21 cellular contexts compared by ENCODE assay signal in the genomic region with DNA sequence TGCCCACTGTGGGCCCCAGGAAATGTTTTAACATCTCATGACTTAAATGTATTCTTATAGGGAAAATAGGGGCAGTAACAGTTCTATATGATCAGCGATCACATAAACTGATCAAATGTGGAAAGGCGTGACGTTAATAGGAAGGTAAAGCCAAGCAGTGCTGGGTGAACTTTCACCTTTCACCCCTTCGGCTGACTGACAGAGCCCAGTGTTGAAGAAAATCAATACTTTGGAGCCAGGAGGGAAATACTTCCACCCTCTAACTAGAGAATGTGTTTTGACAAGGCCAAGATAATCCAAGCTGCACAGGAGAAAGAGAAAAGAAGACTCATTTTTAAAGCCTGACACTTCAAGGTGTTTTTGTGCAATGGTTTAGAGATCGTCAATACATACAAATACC.
"Had no signal": no experiment of that assay in that cellular context is flagged by ENCODE, and none has a peak within 500 bp of the region (broad histone marks: within the 10 kb centered on the region; RNA-seq: fewer than 3 reads in every experiment).

No MANE protein-coding gene starts in this region.

- H3K27ac Mint-ChIP-seq: mesothelial cell of epicardium had no signal

- ATAC-seq: gastroesophageal sphincter, heart right ventricle, left cardiac atrium, lower lobe of right lung had no signal

- H3K9me3 ChIP-seq: esophagus muscularis mucosa, gastroesophageal sphincter, heart right ventricle, left ventricle myocardium inferior, lower lobe of right lung, mucosa of descending colon had no signal

- H3K4me3 Mint-ChIP-seq: mesothelial cell of epicardium had no signal

- H3K27ac ChIP-seq: coronary artery, dorsolateral prefrontal cortex, esophagus muscularis mucosa, foreskin keratinocyte, gastroesophageal sphincter, heart right ventricle, left ventricle myocardium inferior, lower lobe of right lung had no signal

- H3K4me1 ChIP-seq: esophagus muscularis mucosa, foreskin keratinocyte, gastroesophageal sphincter, heart right ventricle, left ventricle myocardium inferior, lower lobe of right lung had no signal

- H3K27me3 ChIP-seq: dorsolateral prefrontal cortex, esophagus muscularis mucosa, foreskin keratinocyte, gastroesophageal sphincter, heart right ventricle had no signal

- FAIRE-seq: colon, frontal cortex, islet of Langerhans, keratinocyte had no signal

- H3K4me3 ChIP-seq: coronary artery, dorsolateral prefrontal cortex, esophagus muscularis mucosa, gastroesophageal sphincter, heart right ventricle, left ventricle myocardium inferior, lower lobe of right lung, mucosa of descending colon had no signal

- DNase-seq: dermis blood vessel endothelial cell; dorsolateral prefrontal cortex; effector CD4-positive, alpha-beta T cell; effector memory CD4-positive, alpha-beta T cell; foreskin keratinocyte; head of caudate nucleus; heart right ventricle; hippocampal formation; left cardiac atrium; left ventricle myocardium inferior; lower lobe of right lung; mesenchymal stem cell; mucosa of descending colon had no signal

- H3K9me3 Mint-ChIP-seq: mesothelial cell of epicardium had no signal
